In the genomic region with DNA sequence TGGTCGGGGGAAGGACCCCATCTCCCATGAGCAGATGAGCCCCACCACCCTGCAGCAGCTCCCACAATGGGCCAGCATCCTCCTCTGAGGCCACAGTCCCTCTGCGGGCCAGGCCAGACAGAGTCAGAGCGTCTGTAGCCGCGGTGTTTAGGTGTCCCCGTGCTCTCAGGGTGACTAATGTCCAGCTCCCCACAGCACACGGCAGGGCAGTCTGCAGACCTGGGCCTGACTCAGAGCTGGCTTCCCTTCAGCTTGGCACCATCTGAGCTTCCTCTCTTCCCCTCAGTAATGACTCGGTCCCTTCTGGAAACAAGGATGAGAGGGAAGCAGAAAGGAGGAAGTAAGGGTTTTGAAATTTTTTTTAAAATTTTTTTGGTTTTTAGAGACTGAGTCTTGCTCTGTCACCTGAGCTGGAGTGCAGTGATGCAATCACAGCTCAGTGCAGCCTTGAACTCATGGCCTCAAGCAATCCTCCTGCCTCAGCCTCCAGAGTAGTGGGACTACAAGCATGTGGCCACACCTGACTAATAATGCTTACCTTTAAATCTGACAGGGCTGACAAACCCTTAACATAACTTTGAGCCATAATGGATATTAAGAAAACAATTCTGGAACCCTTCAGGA, we compare ENCODE assay signal across 12 cellular contexts. TPM values are rescaled to one million over a fixed set of nuclear protein-coding genes. Genes with fewer than 3 reads are reported as not detected.
A peak's percentile ranks its signal among the peaks of the same experiment; 100 is the strongest.
DNase-seq lines count a peak whose midpoint lies in the region; ATAC-seq and TF ChIP-seq lines count a peak whose summit lies in the region.
"Had no signal": no experiment of that assay in that cellular context is flagged by ENCODE, and none has a peak within 500 bp of the region (broad histone marks: within the 10 kb centered on the region; RNA-seq: fewer than 3 reads in every experiment).

No MANE protein-coding gene starts in this region.

- H3K36me3 ChIP-seq in Panc1 (ENCODE audit: control insufficient read depth, insufficient read depth, low read length) (no peaks in the 10 kb centered on the region), MM.1S (replicated peaks; ENCODE audit: insufficient read depth, low read length) (no peaks in the 10 kb centered on the region), mesendoderm (ENCODE audit: control insufficient read depth, insufficient read depth, low read length) (no peaks in the 10 kb centered on the region)
- H3K36me3 ChIP-seq: thoracic aorta had no signal

- H3K27ac ChIP-seq in Panc1 (ENCODE audit: low read length) (no peak overlapping the region), MM.1S (ENCODE audit: low read length) (no peak overlapping the region), mesendoderm (ENCODE audit: low read depth, low read length) (no peak overlapping the region)
- H3K27ac ChIP-seq: thoracic aorta had no signal

- no peaks in the 10 kb centered on the region for H3K9me2 ChIP-seq in MM.1S (replicated peaks; ENCODE audit: insufficient read depth, low read length)

- H3K9me3 ChIP-seq in Panc1 (ENCODE audit: control insufficient read depth, insufficient read depth, low read depth, low read length) (no peaks in the 10 kb centered on the region), MM.1S (replicated peaks; ENCODE audit: insufficient read depth, low read length) (no peaks in the 10 kb centered on the region)
- H3K9me3 ChIP-seq: thoracic aorta had no signal

- H3K4me3 ChIP-seq in Panc1 (ENCODE audit: low read depth in 2 of 2, low read length in 2 of 2) (no peak overlapping the region), MM.1S (ENCODE audit: low read length) (no peak overlapping the region), mesendoderm (ENCODE audit: low read length) (no peak overlapping the region)
- H3K4me3 ChIP-seq: thoracic aorta had no signal

- H3K4me2 ChIP-seq in MM.1S (ENCODE audit: low read depth, low read length) (no peak overlapping the region), mesendoderm (ENCODE audit: low read length) (no peak overlapping the region)

- TF ChIP-seq CTCF in Panc1 (IDR thresholded peaks at IDR 0.05) (no peak), MM.1S (IDR thresholded peaks at IDR 0.05; ENCODE audit: low read length) (no peak)

- DNase-seq in HCEC 1CT (peak; percentile 80), Panc1 (ENCODE audit: low read depth, low spot score) (peak; percentile 32), dermis blood vessel endothelial cell (peak; percentile 9), posterior vena cava (ENCODE audit: low spot score) (peak; percentile 81), MM.1S (no peak), mesendoderm (no peak), NCI-H2107 (lab: John Stamatoyannopoulos, UW) (no peak)
- DNase-seq: activated CD4-positive, alpha-beta memory T cell treated with anti-CD3 and anti-CD28 coated beads for 36 hours; hypothalamus; naive B cell had no signal

- H3K27me3 ChIP-seq in Panc1 (ENCODE audit: control insufficient read depth, insufficient read depth, low read length) (no peaks in the 10 kb centered on the region), MM.1S (replicated peaks; ENCODE audit: insufficient read depth, low read length) (peaks cover 35% of the 10 kb centered on the region), mesendoderm (ENCODE audit: insufficient read depth, low read length, poor library complexity) (no peaks in the 10 kb centered on the region)

- no TSS peak for BruUV-seq in Panc1 (replicated peaks; lab: Mats Ljungman, UMichigan)

- POLR2A ChIA-PET in Panc1 (lab: Charles Lee), result no interaction called here

- H3K23ac ChIP-seq in mesendoderm (ENCODE audit: low read length), result no peak overlapping the region

- no CpG with 5 or more reads among the region's 8 CpGs for WGBS in mesendoderm (ENCODE audit: extremely low coverage, insufficient coverage, low lambda C conversion rate)

- H3F3A ChIP-seq in MM.1S (ENCODE audit: insufficient read depth, low read length), result no peaks in the 10 kb centered on the region

- H3K4ac ChIP-seq in mesendoderm (ENCODE audit: low read depth, low read length), result no peak overlapping the region

- no peaks in the 10 kb centered on the region for H4K20me1 ChIP-seq in MM.1S (ENCODE audit: insufficient read depth, low read length)

- CTCF ChIA-PET in Panc1 (lab: Charles Lee), result no interaction called here

- H3K18ac ChIP-seq in mesendoderm (ENCODE audit: low read length), result no peak overlapping the region

- in situ Hi-C loops in Panc1 (cut with HindIII; ENCODE audit: low pct_unique_long_range_greater_than_20kb, low sequenced_read_pairs), result no loop called here

- ATAC-seq in Panc1 (peak; percentile 87), HG02798 (IDR thresholded peaks at IDR 0.05; ENCODE audit: poor library complexity, unreplicated experiment) (no peak)

- H3K9ac ChIP-seq in MM.1S (ENCODE audit: low read length) (no peak overlapping the region), mesendoderm (ENCODE audit: low read length) (no peak overlapping the region)

- H3K79me2 ChIP-seq in MM.1S (ENCODE audit: low read length), result no peaks in the 10 kb centered on the region
- no peaks in the 10 kb centered on the region for H3K79me2 ChIP-seq in mesendoderm (ENCODE audit: control insufficient read depth, insufficient read depth, low read length)

- no peak overlapping the region for H2AK5ac ChIP-seq in mesendoderm (ENCODE audit: low read length)

- intact Hi-C loops in Panc1 (cut with micrococcal nuclease; ENCODE audit: unreplicated experiment) (no loop called here), posterior vena cava (cut with DNase I) (no loop called here)

- no peaks in the 10 kb centered on the region for H3K79me1 ChIP-seq in mesendoderm (ENCODE audit: low read length)

- H2BK120ac ChIP-seq in mesendoderm (ENCODE audit: low read depth, low read length), result no peak overlapping the region

- H4K8ac ChIP-seq in mesendoderm (ENCODE audit: low read depth, low read length), result no peak overlapping the region

- no peak overlapping the region for H4K5ac ChIP-seq in mesendoderm (ENCODE audit: low read length)

- no peak overlapping the region for H2BK5ac ChIP-seq in mesendoderm (ENCODE audit: low read length)

- H3K56ac ChIP-seq in mesendoderm (ENCODE audit: low read length), result no peak overlapping the region

- no peak overlapping the region for H2BK15ac ChIP-seq in mesendoderm (replicated peaks; ENCODE audit: low read depth)

- no peaks in the 10 kb centered on the region for H3K4me1 ChIP-seq in Panc1 (ENCODE audit: control insufficient read depth, insufficient read depth, low read length)
- H3K4me1 ChIP-seq in MM.1S (ENCODE audit: low read length), result no peaks in the 10 kb centered on the region
- no peaks in the 10 kb centered on the region for H3K4me1 ChIP-seq in mesendoderm (ENCODE audit: control insufficient read depth, low read depth, low read length)

- no peak overlapping the region for H2AFZ ChIP-seq in MM.1S (ENCODE audit: low read length)

RNA-seq across cellular contexts. Expression of gene LRRC74B, which starts 28.5 kb away (rescaled TPM):
- not detected for total RNA-seq in Panc1 (2021; ENCODE audit: unreplicated experiment)
- not detected for polyA plus RNA-seq in Panc1 (2012; ENCODE audit: insufficient read length)
- not detected in 2 replicates for total RNA-seq in dermis blood vessel endothelial cell
- total RNA-seq in posterior vena cava, result not detected
- not detected for polyA plus RNA-seq in mesendoderm (2013, experiment 1 of 2)
- not detected for polyA plus RNA-seq in mesendoderm (2013, experiment 2 of 2)
- total RNA-seq: activated CD4-positive, alpha-beta memory T cell treated with anti-CD3 and anti-CD28 coated beads for 36 hours; thoracic aorta had no signal

RNA-seq across cellular contexts. Expression of gene SLC7A4, which starts 41.8 kb away (rescaled TPM):
- not detected for total RNA-seq in Panc1 (2021; ENCODE audit: unreplicated experiment)
- not detected for polyA plus RNA-seq in Panc1 (2012; ENCODE audit: insufficient read length)
- total RNA-seq in dermis blood vessel endothelial cell, result not detected in 2 replicates
- 1 to 10 TPM; 1.5 to 8.9 TPM for total RNA-seq in posterior vena cava
- 0.03 TPM for polyA plus RNA-seq in mesendoderm (2013, experiment 1 of 2)
- polyA plus RNA-seq in mesendoderm (2013, experiment 2 of 2), result not detected
- total RNA-seq: activated CD4-positive, alpha-beta memory T cell treated with anti-CD3 and anti-CD28 coated beads for 36 hours had no signal

RNA-seq across cellular contexts. Expression of gene P2RX6, which starts 59.2 kb away (rescaled TPM):
- total RNA-seq in Panc1 (2021; ENCODE audit: unreplicated experiment), result 0.46 TPM
- polyA plus RNA-seq in Panc1 (2012; ENCODE audit: insufficient read length), result 0.17 TPM
- under 0.01 TPM in 1 of 2 replicates, not detected in the other for total RNA-seq in dermis blood vessel endothelial cell
- total RNA-seq in posterior vena cava, result 1 to 10 TPM in 1 of 2 donors, under 1 TPM in 1; 0.19 to 1.0 TPM
- not detected for polyA plus RNA-seq in mesendoderm (2013, experiment 1 of 2)
- polyA plus RNA-seq in mesendoderm (2013, experiment 2 of 2), result not detected
- total RNA-seq: activated CD4-positive, alpha-beta memory T cell treated with anti-CD3 and anti-CD28 coated beads for 36 hours had no signal

Comparison
In these comparisons a context has a peak if more than half of its experiments do, and no peak if none do; other contexts are left out.
1. DNase-seq: peak in HCEC 1CT (single experiment), Panc1 (single experiment), dermis blood vessel endothelial cell (single experiment) and posterior vena cava (single experiment); none in MM.1S (single experiment), mesendoderm (single experiment) and NCI-H2107 (single experiment).